Comparison of ENCODE assay signal across 25 cellular contexts in genomic region chr9:72936266-72936665, GRCh38.
"Had no signal": no experiment of that assay in that cellular context is flagged by ENCODE, and none has a peak within 500 bp of the region (broad histone marks: within the 10 kb centered on the region; RNA-seq: fewer than 3 reads in every experiment).

No MANE protein-coding gene starts in this region.

- H3K9me3 Mint-ChIP-seq: immature natural killer cell; naive B cell; natural killer cell; nephron progenitor cell; stimulated activated effector memory CD8-positive, alpha-beta T cell treated with anti-CD3 and anti-CD28 coated beads, Interleukin-12 subunit alpha, Interleukin-12 subunit beta, amount 100 ng/mL, for 72 hours; stimulated activated naive CD8-positive, alpha-beta T cell treated with anti-CD3 and anti-CD28 coated beads, Interleukin-15, Interleukin-2, amounts not matched to agents 100 ng/mL and 50 ng/mL, for 24 hours; type B pancreatic cell had no signal

- H3K9me3 ChIP-seq: lower lobe of right lung, ovary, right atrium auricular region, spleen, tibial nerve, uterus had no signal

- FAIRE-seq: islet of Langerhans, small intestine had no signal

- H3K27ac ChIP-seq: lower lobe of right lung, ovary, right atrium auricular region, spleen, uterus had no signal

- H3K4me3 ChIP-seq: lower lobe of right lung, ovary, right atrium auricular region, spleen, tibial nerve, uterus had no signal

- H3K36me3 Mint-ChIP-seq: immature natural killer cell; mesothelial cell of epicardium; naive B cell; natural killer cell; stimulated activated effector memory CD8-positive, alpha-beta T cell treated with anti-CD3 and anti-CD28 coated beads, Interleukin-12 subunit alpha, Interleukin-12 subunit beta, amount 100 ng/mL, for 72 hours; type B pancreatic cell had no signal

- H3K27ac Mint-ChIP-seq: immature natural killer cell; mesothelial cell of epicardium; naive B cell; natural killer cell; nephron progenitor cell; progenitor cell of endocrine pancreas; stimulated activated effector memory CD8-positive, alpha-beta T cell treated with anti-CD3 and anti-CD28 coated beads, Interleukin-12 subunit alpha, Interleukin-12 subunit beta, amount 100 ng/mL, for 72 hours; stimulated activated naive CD8-positive, alpha-beta T cell treated with anti-CD3 and anti-CD28 coated beads, Interleukin-15, Interleukin-2, amounts not matched to agents 100 ng/mL and 50 ng/mL, for 24 hours; type B pancreatic cell had no signal

- ATAC-seq: left ventricle myocardium superior; lower lobe of right lung; natural killer cell; sciatic nerve; stimulated activated effector memory CD8-positive, alpha-beta T cell treated with anti-CD3 and anti-CD28 coated beads, Interleukin-12 subunit alpha, Interleukin-12 subunit beta, amount 100 ng/mL, for 72 hours had no signal

- H3K36me3 ChIP-seq: ovary, right atrium auricular region, spleen, uterus had no signal

- H3K4me1 ChIP-seq: right atrium auricular region, spleen, uterus had no signal

- H3K27me3 Mint-ChIP-seq: naive B cell; progenitor cell of endocrine pancreas; stimulated activated naive CD8-positive, alpha-beta T cell treated with anti-CD3 and anti-CD28 coated beads, Interleukin-15, Interleukin-2, amounts not matched to agents 100 ng/mL and 50 ng/mL, for 24 hours; type B pancreatic cell had no signal

- H3K4me3 Mint-ChIP-seq: immature natural killer cell; mesothelial cell of epicardium; naive B cell; natural killer cell; nephron progenitor cell; stimulated activated effector memory CD8-positive, alpha-beta T cell treated with anti-CD3 and anti-CD28 coated beads, Interleukin-12 subunit alpha, Interleukin-12 subunit beta, amount 100 ng/mL, for 72 hours; stimulated activated naive CD8-positive, alpha-beta T cell treated with anti-CD3 and anti-CD28 coated beads, Interleukin-15, Interleukin-2, amounts not matched to agents 100 ng/mL and 50 ng/mL, for 24 hours; type B pancreatic cell had no signal

- DNase-seq: hypothalamus; immature natural killer cell; left ventricle myocardium superior; lower lobe of right lung; mammary epithelial cell; mesendoderm; naive B cell; natural killer cell; nephron progenitor cell; ovary; small intestine; spleen; stimulated activated CD4-positive, alpha-beta T cell treated with anti-CD3 and anti-CD28 coated beads, Interleukin-4, amount 100 ng/mL, for 24 hours; stimulated activated naive CD4-positive, alpha-beta T cell; substantia nigra; uterus had no signal

- H3K27me3 ChIP-seq: ovary, right atrium auricular region, spleen, tibial nerve, uterus had no signal

- H3K4me1 Mint-ChIP-seq: immature natural killer cell; naive B cell; natural killer cell; stimulated activated effector memory CD8-positive, alpha-beta T cell treated with anti-CD3 and anti-CD28 coated beads, Interleukin-12 subunit alpha, Interleukin-12 subunit beta, amount 100 ng/mL, for 72 hours had no signal
